Comparison of ENCODE assay signal across 9 cellular contexts in the genomic region with DNA sequence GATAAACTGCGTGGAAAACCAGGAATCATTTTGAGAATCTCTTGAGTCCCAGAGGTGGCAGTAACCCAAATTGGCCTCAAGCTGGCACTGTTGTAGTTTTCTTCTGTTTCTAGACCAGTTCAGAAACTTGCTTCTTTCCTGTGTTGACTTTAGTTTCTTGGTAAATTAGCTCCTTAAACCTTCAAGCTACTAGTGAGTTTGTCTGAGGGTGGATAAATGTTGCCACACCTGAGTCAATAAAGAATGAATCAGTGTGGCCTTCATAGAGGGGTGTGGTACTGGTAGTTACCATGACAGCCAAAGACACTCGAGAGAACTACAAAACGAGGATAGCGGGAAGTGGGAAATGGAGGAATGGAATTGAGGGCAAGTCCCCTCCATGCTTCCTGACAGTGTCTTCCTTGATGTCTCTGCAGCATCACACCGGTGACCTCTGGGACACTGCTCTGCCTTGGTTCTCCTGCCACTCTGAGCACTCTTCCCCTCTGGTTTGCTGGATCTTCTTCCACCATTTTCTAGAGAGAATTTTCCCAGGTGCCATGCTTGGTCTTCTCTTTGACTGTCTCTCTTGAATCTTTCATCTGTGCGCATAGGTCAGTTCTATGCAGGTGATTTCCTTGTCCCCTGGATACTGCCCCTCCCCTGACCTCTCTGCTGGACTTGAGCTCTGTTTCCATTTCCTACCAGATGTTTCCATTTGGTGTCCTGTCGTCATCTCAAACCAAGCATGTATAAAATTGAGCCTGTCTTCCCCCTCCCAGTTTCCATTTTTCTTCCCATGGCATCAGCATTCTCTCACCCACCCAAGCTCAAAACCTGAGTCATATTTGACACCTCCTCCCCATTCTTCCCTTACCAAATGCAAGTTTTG. TPM values are rescaled to one million over a fixed set of nuclear protein-coding genes. Genes with fewer than 3 reads are reported as not detected.
DNase-seq lines count a peak whose midpoint lies in the region; ATAC-seq and TF ChIP-seq lines count a peak whose summit lies in the region.
"Had no signal": no experiment of that assay in that cellular context is flagged by ENCODE, and none has a peak within 500 bp of the region (broad histone marks: within the 10 kb centered on the region; RNA-seq: fewer than 3 reads in every experiment).

No MANE protein-coding gene starts in this region.

- H4K20me1 ChIP-seq in BLaER1 treated with 17β-estradiol and CSF1 and Interleukin-3, amounts not matched to agents 10 nM and 100 nM, result peaks cover 0 to 6% (median 0%) of the 10 kb centered on the region in 11 experiments; a peak in 2 of 22 replicates

- peaks cover 28 to 67% (median 51%) of the 10 kb centered on the region in 10 experiments for H3K4me1 ChIP-seq in BLaER1 treated with 17β-estradiol and CSF1 and Interleukin-3, amounts not matched to agents 10 nM and 100 nM
- H3K4me1 ChIP-seq in RWPE2 (ENCODE audit: insufficient read depth, poor library complexity, severe bottlenecking), result peaks cover 17% of the 10 kb centered on the region
- H3K4me1 ChIP-seq: SJSA1 had no signal

- peaks cover 0 to 4% (median 0%) of the 10 kb centered on the region in 11 experiments; a peak in 1 of 22 replicates for H3K36me3 ChIP-seq in BLaER1 treated with 17β-estradiol and CSF1 and Interleukin-3, amounts not matched to agents 10 nM and 100 nM
- no peaks in the 10 kb centered on the region for H3K36me3 ChIP-seq in RWPE2 (ENCODE audit: low read depth)

- no peak overlapping the region for H3K27ac ChIP-seq in BLaER1 treated with 17β-estradiol and CSF1 and Interleukin-3, amounts not matched to agents 10 nM and 100 nM
- H3K27ac ChIP-seq in RWPE2 (ENCODE audit: poor library complexity, severe bottlenecking), result peak overlapping the region; percentile 52
- H3K27ac ChIP-seq: SJSA1 had no signal

- peak overlapping the region in 9 of 11 experiments; percentile 11 to 40 (median 17); a peak in 10 of 22 replicates for H3K4me2 ChIP-seq in BLaER1 treated with 17β-estradiol and CSF1 and Interleukin-3, amounts not matched to agents 10 nM and 100 nM

- DNase-seq in RWPE2 (ENCODE audit: low spot score) (no peak), renal cortical epithelial cell (ENCODE audit: low read depth) (peak; percentile 92), NCI-H1436 (lab: John Stamatoyannopoulos, UW) (no peak), inferior parietal cortex (ENCODE audit: extremely low spot score) (no peak)

- H3K9ac ChIP-seq in BLaER1 treated with 17β-estradiol and CSF1 and Interleukin-3, amounts not matched to agents 10 nM and 100 nM, result no peak overlapping the region

- no peaks in the 10 kb centered on the region for H3K27me3 ChIP-seq in BLaER1 treated with 17β-estradiol and CSF1 and Interleukin-3, amounts not matched to agents 10 nM and 100 nM
- no peaks in the 10 kb centered on the region for H3K27me3 ChIP-seq in RWPE2 (ENCODE audit: insufficient read depth, poor library complexity, severe bottlenecking)
- H3K27me3 ChIP-seq: SJSA1 had no signal

- no peak overlapping the region for H3K4me3 ChIP-seq in BLaER1 treated with 17β-estradiol and CSF1 and Interleukin-3, amounts not matched to agents 10 nM and 100 nM
- H3K4me3 ChIP-seq in GM12875 (ENCODE audit: low read depth, low read length) (no peak overlapping the region), RWPE2 (ENCODE audit: severe bottlenecking) (no peak overlapping the region)
- H3K4me3 ChIP-seq: SJSA1 had no signal

- ATAC-seq in RWPE2 (ENCODE audit: low read depth) (peak; percentile 93), esophagus mucosa (peak; percentile 95), GM18502 (IDR thresholded peaks at IDR 0.05; ENCODE audit: poor library complexity, unreplicated experiment) (no peak)

- TF ChIP-seq CTCF in GM12875 (IDR thresholded peaks at IDR 0.05; ENCODE audit: borderline replicate concordance, insufficient read depth, low read depth, low read length) (peak; percentile 85), RWPE2 (IDR thresholded peaks at IDR 0.05; ENCODE audit: poor library complexity, severe bottlenecking) (peak; percentile 90)

- peaks cover 0 to 12% (median 8%) of the 10 kb centered on the region in 11 experiments; a peak in 17 of 22 replicates for H3K9me3 ChIP-seq in BLaER1 treated with 17β-estradiol and CSF1 and Interleukin-3, amounts not matched to agents 10 nM and 100 nM (replicated peaks in 1 of 11)
- no peaks in the 10 kb centered on the region for H3K9me3 ChIP-seq in RWPE2 (ENCODE audit: severe bottlenecking)

RNA-seq across cellular contexts. Expression of a gene that starts 7.2 kb away (rescaled TPM):
- 61.7 TPM for total RNA-seq in esophagus mucosa
- total RNA-seq in renal cortical epithelial cell, result 43.9 and 61.6 TPM in 2 replicates

RNA-seq across cellular contexts. Expression of a gene that starts 27.2 kb away (rescaled TPM):
- total RNA-seq in esophagus mucosa, result 1.6 TPM
- 13.9 and 22.7 TPM in 2 replicates for total RNA-seq in renal cortical epithelial cell

RNA-seq across cellular contexts. Expression of a gene that starts 42.9 kb away (rescaled TPM):
- total RNA-seq in esophagus mucosa, result 78.4 TPM
- total RNA-seq in renal cortical epithelial cell, result 44.1 and 70.2 TPM in 2 replicates

RNA-seq across cellular contexts. Expression of a gene that starts 45.6 kb away (rescaled TPM):
- total RNA-seq in esophagus mucosa (15.3 TPM), renal cortical epithelial cell (5.9 and 8.9 TPM in 2 replicates)

RNA-seq across cellular contexts. Expression of a gene that starts 55.5 kb away (rescaled TPM):
- 188 TPM for total RNA-seq in esophagus mucosa
- 171 and 306 TPM in 2 replicates for total RNA-seq in renal cortical epithelial cell
